7 cellular contexts compared by ENCODE assay signal in the genomic region with DNA sequence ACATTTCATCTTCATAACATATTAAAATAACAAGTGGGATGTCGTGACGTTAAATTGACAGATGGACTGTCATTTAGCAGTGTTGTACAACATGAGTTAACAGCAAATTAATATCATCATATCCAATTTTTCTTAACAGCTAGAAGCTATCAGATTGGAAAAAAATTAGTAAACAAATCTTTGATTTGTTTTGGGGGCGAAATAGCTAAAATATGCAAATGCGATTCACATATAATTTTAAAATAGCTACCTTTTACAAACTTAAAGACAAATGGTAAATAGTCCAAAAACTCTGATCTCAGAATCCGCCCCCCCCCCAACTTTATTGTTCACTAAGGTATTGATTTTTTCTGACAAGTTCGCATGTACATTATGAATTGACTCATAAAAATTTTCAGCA.
"Had no signal": no experiment of that assay in that cellular context is flagged by ENCODE, and none has a peak within 500 bp of the region (broad histone marks: within the 10 kb centered on the region; RNA-seq: fewer than 3 reads in every experiment).

No MANE protein-coding gene starts in this region.

- DNase-seq: GM23248, GOT3, H7, H9, HCEC 1CT, HFFc6 had no signal

- FAIRE-seq: H1 had no signal
